In the genomic region with DNA sequence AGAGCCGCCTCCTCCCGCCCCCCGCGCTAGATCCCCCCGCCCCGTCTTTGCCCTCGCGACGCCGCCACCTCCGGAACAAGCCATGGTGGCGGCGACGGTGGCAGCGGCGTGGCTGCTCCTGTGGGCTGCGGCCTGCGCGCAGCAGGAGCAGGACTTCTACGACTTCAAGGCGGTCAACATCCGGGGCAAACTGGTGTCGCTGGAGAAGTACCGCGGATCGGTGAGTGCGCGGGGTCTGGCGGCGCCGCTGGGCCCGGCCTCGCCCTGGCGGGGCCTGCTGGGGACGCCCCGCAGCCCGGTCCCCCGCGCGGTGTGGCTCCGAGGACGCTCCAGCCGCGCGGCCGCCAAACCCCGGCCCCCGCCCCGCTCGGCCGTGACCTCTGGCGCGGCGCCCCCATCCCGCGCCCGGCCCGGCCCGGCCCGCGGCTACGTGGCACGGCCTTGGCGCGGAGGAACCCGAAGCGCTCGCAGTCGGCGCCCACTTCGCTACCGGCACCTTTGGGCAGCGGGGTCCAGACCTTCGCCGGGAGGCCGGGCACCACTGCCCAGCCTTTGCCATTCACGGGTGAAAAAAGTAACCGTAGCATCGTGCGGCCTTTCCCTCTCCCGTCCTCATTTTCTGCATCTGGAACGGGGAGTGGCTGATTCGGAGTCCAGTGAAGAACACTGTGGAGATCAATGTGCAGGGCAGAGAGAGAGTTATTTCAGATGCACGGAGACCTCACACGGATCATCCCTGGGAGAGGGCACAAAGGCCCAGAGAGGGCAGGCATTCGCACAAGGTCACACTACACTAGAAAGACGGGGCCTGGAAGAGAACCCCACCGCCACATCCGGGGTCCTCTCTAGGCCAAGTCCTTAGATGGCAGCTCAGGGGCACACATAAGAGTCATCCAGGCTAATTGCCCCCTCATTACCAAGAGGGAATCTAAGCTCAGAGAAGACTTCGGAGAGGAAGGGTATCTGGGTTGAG, we compare ENCODE assay signal across 8 cellular contexts. TPM values are rescaled to one million over a fixed set of nuclear protein-coding genes. Genes with fewer than 3 reads are reported as not detected.
DNase-seq lines count a peak whose midpoint lies in the region; ATAC-seq and TF ChIP-seq lines count a peak whose summit lies in the region.

A gene (plus strand): TSS at position 44 of the 973 bp plus-strand sequence. CDS start 39 bp downstream, at position 83.

- peaks cover 35% of the 10 kb centered on the region for H3K36me3 Mint-ChIP-seq in activated CD4-positive, alpha-beta T cell treated with anti-CD3 and anti-CD28 coated beads, Interleukin-2, amount 10 ng/mL, durations not matched to agents 7 days and 5 days (ENCODE audit: low read depth)
- no peaks in the 10 kb centered on the region for H3K36me3 Mint-ChIP-seq in dendritic cell treated with granulocyte-macrophage colony-stimulating factor and Interleukin-4, amounts not matched to agents 40 ng/mL and 50 ng/mL, for 4 days (ENCODE audit: low read depth)

- 6% methylated on average over 90 of the region's 90 CpGs for WGBS in liver

- no peak for ATAC-seq in HG02840 (IDR thresholded peaks at IDR 0.05; ENCODE audit: low FRiP score, unreplicated experiment)

- no peaks in the 10 kb centered on the region for H3K9me3 ChIP-seq in liver (ENCODE audit: control insufficient read depth in 4 of 4, low read length in 3 of 4)

- H3K4me1 Mint-ChIP-seq in activated CD4-positive, alpha-beta T cell treated with anti-CD3 and anti-CD28 coated beads, Interleukin-2, amount 10 ng/mL, durations not matched to agents 7 days and 5 days: peaks cover 48% of the 10 kb centered on the region
- H3K4me1 Mint-ChIP-seq in dendritic cell treated with granulocyte-macrophage colony-stimulating factor and Interleukin-4, amounts not matched to agents 40 ng/mL and 50 ng/mL, for 4 days (ENCODE audit: low read depth): peaks cover 30% of the 10 kb centered on the region

- no peaks in the 10 kb centered on the region for H3K27me3 ChIP-seq in liver (ENCODE audit: control insufficient read depth in 4 of 4, insufficient read depth in 4 of 4, low read length in 3 of 4)

- peak within 1 kb of the TSS; percentile 13 to 32 for H3K9ac ChIP-seq in liver (ENCODE audit: low read depth in 1 of 2, low read length in 2 of 2)

- TF ChIP-seq CTCF in liver (IDR thresholded peaks at IDR 0.05; ENCODE audit: low read depth, low read length, missing input control): no peak

- H3K4me3 Mint-ChIP-seq in activated CD4-positive, alpha-beta T cell treated with anti-CD3 and anti-CD28 coated beads, Interleukin-2, amount 10 ng/mL, durations not matched to agents 7 days and 5 days: peak within 1 kb of the TSS; percentile 85
- peak within 1 kb of the TSS; percentile 69 for H3K4me3 Mint-ChIP-seq in dendritic cell treated with granulocyte-macrophage colony-stimulating factor and Interleukin-4, amounts not matched to agents 40 ng/mL and 50 ng/mL, for 4 days

- H3K27ac ChIP-seq in liver (ENCODE audit: low read depth in 1 of 2, low read length in 2 of 2): peak within 1 kb of the TSS in 1 of 2 donors; percentile 7

- H3K4me1 ChIP-seq in liver (ENCODE audit: control insufficient read depth in 4 of 4, insufficient read depth in 4 of 4, low read length in 3 of 4): peaks cover 0 to 12% (median 0%) of the 10 kb centered on the region in 4 donors

- H3K36me3 ChIP-seq in liver (ENCODE audit: control insufficient read depth in 4 of 4, insufficient read depth in 3 of 4, low read depth in 1 of 4, low read length in 3 of 4): no peaks in the 10 kb centered on the region

- in situ Hi-C loops in KBM-7 (cut with MboI; ENCODE audit: low pct_unique_long_range_greater_than_20kb, low sequenced_read_pairs): no loop called here

- H3K27me3 Mint-ChIP-seq in activated CD4-positive, alpha-beta T cell treated with anti-CD3 and anti-CD28 coated beads, Interleukin-2, amount 10 ng/mL, durations not matched to agents 7 days and 5 days: no peaks in the 10 kb centered on the region
- peaks cover 44% of the 10 kb centered on the region for H3K27me3 Mint-ChIP-seq in dendritic cell treated with granulocyte-macrophage colony-stimulating factor and Interleukin-4, amounts not matched to agents 40 ng/mL and 50 ng/mL, for 4 days

- peak within 1 kb of the TSS; percentile 93 for H3K27ac Mint-ChIP-seq in activated CD4-positive, alpha-beta T cell treated with anti-CD3 and anti-CD28 coated beads, Interleukin-2, amount 10 ng/mL, durations not matched to agents 7 days and 5 days
- no peak within 1 kb of the TSS for H3K27ac Mint-ChIP-seq in dendritic cell treated with granulocyte-macrophage colony-stimulating factor and Interleukin-4, amounts not matched to agents 40 ng/mL and 50 ng/mL, for 4 days

- H3K4me3 ChIP-seq in liver (ENCODE audit: low read depth in 1 of 3, low read length in 3 of 3): peak within 1 kb of the TSS; percentile 33 to 60 (median 58)

- POLR2A ChIA-PET in activated CD4-positive, alpha-beta T cell treated with anti-CD3 and anti-CD28 coated beads, Interleukin-2, amount 10 ng/mL, durations not matched to agents 7 days and 5 days (lab: Charles Lee): interaction anchor here (0.7 kb wide), 1 partner anchor 39 kb away, joined by 3 read pairs; no protein-coding TSS in a partner anchor

- intact Hi-C loops in dendritic cell treated with granulocyte-macrophage colony-stimulating factor and Interleukin-4, amounts not matched to agents 40 ng/mL and 50 ng/mL, for 4 days (cut with micrococcal nuclease): no loop called here

- H3K9me3 Mint-ChIP-seq in activated CD4-positive, alpha-beta T cell treated with anti-CD3 and anti-CD28 coated beads, Interleukin-2, amount 10 ng/mL, durations not matched to agents 7 days and 5 days: no peaks in the 10 kb centered on the region
- H3K9me3 Mint-ChIP-seq in dendritic cell treated with granulocyte-macrophage colony-stimulating factor and Interleukin-4, amounts not matched to agents 40 ng/mL and 50 ng/mL, for 4 days: no peaks in the 10 kb centered on the region

- no peak for TF ChIP-seq RAD21 in liver (IDR thresholded peaks at IDR 0.05)

- DNase-seq in CD1c-positive myeloid dendritic cell (ENCODE audit: extremely low spot score) (peak; percentile 35), KBM-7 (peak; percentile 49), SK-N-DZ (ENCODE audit: low spot score) (no peak)
- DNase-seq in activated CD4-positive, alpha-beta T cell treated with anti-CD3 and anti-CD28 coated beads, Interleukin-2, amount 10 ng/mL, durations not matched to agents 7 days and 5 days: peak; percentile 63
- DNase-seq in stimulated activated CD4-positive, alpha-beta T cell treated with anti-CD3 and anti-CD28 coated beads, Interleukin-2, amount 100 ng/mL, for 4 hours (ENCODE audit: low read depth): peak; percentile 30

- CTCF ChIA-PET in activated CD4-positive, alpha-beta T cell treated with anti-CD3 and anti-CD28 coated beads, Interleukin-2, amount 10 ng/mL, durations not matched to agents 7 days and 5 days (lab: Charles Lee): interaction anchor here (1.0 to 1.7 kb wide), 3 partner anchors 9 to 49 kb away, joined by 3 to 7 read pairs (median 4); no protein-coding TSS in a partner anchor

TF ChIP-seq in liver, 16 proteins besides CTCF, POLR2A, EP300 and RAD21:
- TF ChIP-seq, protein P1, sequence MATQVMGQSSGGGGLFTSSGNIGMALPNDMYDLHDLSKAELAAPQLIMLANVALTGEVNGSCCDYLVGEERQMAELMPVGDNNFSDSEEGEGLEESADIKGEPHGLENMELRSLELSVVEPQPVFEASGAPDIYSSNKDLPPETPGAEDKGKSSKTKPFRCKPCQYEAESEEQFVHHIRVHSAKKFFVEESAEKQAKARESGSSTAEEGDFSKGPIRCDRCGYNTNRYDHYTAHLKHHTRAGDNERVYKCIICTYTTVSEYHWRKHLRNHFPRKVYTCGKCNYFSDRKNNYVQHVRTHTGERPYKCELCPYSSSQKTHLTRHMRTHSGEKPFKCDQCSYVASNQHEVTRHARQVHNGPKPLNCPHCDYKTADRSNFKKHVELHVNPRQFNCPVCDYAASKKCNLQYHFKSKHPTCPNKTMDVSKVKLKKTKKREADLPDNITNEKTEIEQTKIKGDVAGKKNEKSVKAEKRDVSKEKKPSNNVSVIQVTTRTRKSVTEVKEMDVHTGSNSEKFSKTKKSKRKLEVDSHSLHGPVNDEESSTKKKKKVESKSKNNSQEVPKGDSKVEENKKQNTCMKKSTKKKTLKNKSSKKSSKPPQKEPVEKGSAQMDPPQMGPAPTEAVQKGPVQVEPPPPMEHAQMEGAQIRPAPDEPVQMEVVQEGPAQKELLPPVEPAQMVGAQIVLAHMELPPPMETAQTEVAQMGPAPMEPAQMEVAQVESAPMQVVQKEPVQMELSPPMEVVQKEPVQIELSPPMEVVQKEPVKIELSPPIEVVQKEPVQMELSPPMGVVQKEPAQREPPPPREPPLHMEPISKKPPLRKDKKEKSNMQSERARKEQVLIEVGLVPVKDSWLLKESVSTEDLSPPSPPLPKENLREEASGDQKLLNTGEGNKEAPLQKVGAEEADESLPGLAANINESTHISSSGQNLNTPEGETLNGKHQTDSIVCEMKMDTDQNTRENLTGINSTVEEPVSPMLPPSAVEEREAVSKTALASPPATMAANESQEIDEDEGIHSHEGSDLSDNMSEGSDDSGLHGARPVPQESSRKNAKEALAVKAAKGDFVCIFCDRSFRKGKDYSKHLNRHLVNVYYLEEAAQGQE (IDR thresholded peaks at IDR 0.05): no peak
- TF ChIP-seq FOXA1 (IDR thresholded peaks at IDR 0.05): no peak
- peak in 1 of 2 donors; percentile 7 for TF ChIP-seq HNF4A (conservative IDR thresholded peaks at IDR 0.05)

RNA-seq across cellular contexts. Expression of the gene that starts here (rescaled TPM):
- total RNA-seq in activated CD4-positive, alpha-beta T cell treated with anti-CD3 and anti-CD28 coated beads, Interleukin-2, amount 10 ng/mL, durations not matched to agents 7 days and 5 days: 10 to 100 TPM; 20.3 to 22.8 TPM
- total RNA-seq in liver: 10 to 100 TPM in 1 of 2 donors, 1 to 10 TPM in 1; 4.7 to 33.0 TPM
- 1 to 10 TPM; 3.9 to 7.0 TPM for polyA plus RNA-seq in liver
- polyA plus RNA-seq in SK-N-DZ (2014; cell fraction: cytosol; rRNA removed): not detected in 2 replicates
- 0.56 TPM in 1 of 2 replicates, not detected in the other for polyA plus RNA-seq in SK-N-DZ (2014; cell fraction: nucleus; rRNA removed)
